ENCODE assay signal across 11 cellular contexts in the genomic region with DNA sequence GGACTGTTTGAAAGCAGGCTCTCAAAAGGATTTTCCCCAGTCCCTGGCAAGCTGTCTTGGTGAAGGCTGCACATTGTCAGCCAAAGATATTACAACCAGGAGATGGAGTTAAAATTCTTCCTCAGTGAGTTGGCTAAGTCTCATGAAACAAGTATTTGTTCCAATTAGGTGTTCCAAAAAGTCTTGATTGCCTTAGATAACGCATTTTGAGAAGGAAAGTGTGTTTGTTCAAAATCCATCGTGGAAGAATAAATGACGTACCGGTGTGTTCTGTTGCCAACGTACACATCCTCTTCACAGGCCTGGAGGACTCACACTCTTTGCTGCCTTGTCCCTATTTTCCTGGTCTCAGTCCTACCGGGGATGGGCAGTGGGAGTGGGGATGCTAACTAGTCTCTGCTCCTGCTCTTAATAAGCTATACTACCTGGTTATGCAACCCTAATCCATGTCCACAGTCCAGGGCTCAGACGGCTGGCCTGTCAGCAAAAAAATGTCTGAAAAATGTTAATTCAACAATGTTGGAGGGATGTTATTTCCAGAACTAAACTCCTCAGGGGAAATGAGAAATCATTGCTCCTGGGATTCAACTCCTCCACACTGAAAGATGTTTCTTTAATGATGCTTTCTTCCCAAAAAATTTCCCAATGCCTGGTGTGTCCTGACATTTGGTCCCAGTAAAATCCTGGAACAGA.
DNase-seq lines count a peak whose midpoint lies in the region; ATAC-seq and TF ChIP-seq lines count a peak whose summit lies in the region.
"Had no signal": no experiment of that assay in that cellular context is flagged by ENCODE, and none has a peak within 500 bp of the region (broad histone marks: within the 10 kb centered on the region; RNA-seq: fewer than 3 reads in every experiment).

No MANE protein-coding gene starts in this region.

- H3K27me3 Mint-ChIP-seq in activated T-cell treated with anti-CD3 and anti-CD28 coated beads, Interleukin-2, amount 50 U/mL, for 4 hours (ENCODE audit: low read depth): no peaks in the 10 kb centered on the region
- H3K27me3 Mint-ChIP-seq in immature natural killer cell (ENCODE audit: low read depth in 3 of 3): peaks cover 1 to 3% (median 2%) of the 10 kb centered on the region in 3 donors

- no peak for TF ChIP-seq CTCF in osteoblast (IDR thresholded peaks at IDR 0.05; ENCODE audit: extremely low read depth, low read depth, low read length)

- H3K79me2 ChIP-seq in osteoblast (ENCODE audit: insufficient read depth, low read length): no peaks in the 10 kb centered on the region

- ATAC-seq in Right ventricle myocardium inferior: peak; percentile 88
- ATAC-seq in aorta (ENCODE audit: low FRiP score): peak; percentile 78
- no peak for ATAC-seq in activated T-cell treated with anti-CD3 and anti-CD28 coated beads, Interleukin-2, amount 50 U/mL, for 4 hours

- no peaks in the 10 kb centered on the region for H4K20me1 ChIP-seq in osteoblast (ENCODE audit: insufficient read depth, low read length)

- DNase-seq in Right ventricle myocardium inferior (ENCODE audit: missing footprints): no peak
- DNase-seq in cardiac septum (ENCODE audit: low spot score): no peak
- DNase-seq in fibroblast of the conjunctiva (ENCODE audit: low read depth): peak; percentile 66
- DNase-seq in osteoblast (ENCODE audit: insufficient read length, low spot score, missing footprints): peak; percentile 79
- peak in 1 of 2 donors; percentile 61 for DNase-seq in aorta
- no peak for DNase-seq in activated T-cell treated with anti-CD3 and anti-CD28 coated beads, Interleukin-2, amount 50 U/mL, for 4 hours
- DNase-seq in immature natural killer cell: no peak
- no peak for DNase-seq in hippocampal formation (lab: John Stamatoyannopoulos, UW)
- DNase-seq: central memory CD4-positive, alpha-beta T cell; NCI-H345 had no signal

- 4% methylated on average over 7 of the region's 7 CpGs for WGBS in aorta, 2 donors

- no peak overlapping the region for H2AFZ ChIP-seq in osteoblast (ENCODE audit: low read length)

- peak overlapping the region; percentile 61 for H3K4me2 ChIP-seq in osteoblast (ENCODE audit: insufficient read depth, low read length)

- H3K4me1 ChIP-seq in osteoblast (ENCODE audit: insufficient read depth, low read length): peaks cover 58% of the 10 kb centered on the region
- peaks cover 14 to 17% of the 10 kb centered on the region in 2 donors for H3K4me1 ChIP-seq in aorta (ENCODE audit: control insufficient read depth in 1 of 2, insufficient read depth in 2 of 2, low read length in 2 of 2)

- H3K36me3 ChIP-seq in osteoblast (ENCODE audit: insufficient read depth, low read length) (no peaks in the 10 kb centered on the region), aorta (ENCODE audit: control insufficient read depth in 1 of 2, insufficient read depth in 2 of 2, low read length in 1 of 2) (no peaks in the 10 kb centered on the region)

- H3K36me3 Mint-ChIP-seq in activated T-cell treated with anti-CD3 and anti-CD28 coated beads, Interleukin-2, amount 50 U/mL, for 4 hours (ENCODE audit: insufficient read depth): no peaks in the 10 kb centered on the region
- no peaks in the 10 kb centered on the region for H3K36me3 Mint-ChIP-seq in immature natural killer cell

- no peaks in the 10 kb centered on the region for H3K9me3 ChIP-seq in osteoblast (ENCODE audit: low read depth, low read length)
- H3K9me3 ChIP-seq in aorta (ENCODE audit: control insufficient read depth, low read length): no peaks in the 10 kb centered on the region

- H3K27ac Mint-ChIP-seq in immature natural killer cell: no peak overlapping the region

- no peaks in the 10 kb centered on the region for H3K9me3 Mint-ChIP-seq in activated T-cell treated with anti-CD3 and anti-CD28 coated beads, Interleukin-2, amount 50 U/mL, for 4 hours
- no peaks in the 10 kb centered on the region for H3K9me3 Mint-ChIP-seq in immature natural killer cell

- H3K4me3 Mint-ChIP-seq in activated T-cell treated with anti-CD3 and anti-CD28 coated beads, Interleukin-2, amount 50 U/mL, for 4 hours: no peak overlapping the region
- H3K4me3 Mint-ChIP-seq in immature natural killer cell: no peak overlapping the region

- H3K27me3 ChIP-seq in osteoblast (ENCODE audit: insufficient read depth, low read length): no peaks in the 10 kb centered on the region
- no peaks in the 10 kb centered on the region for H3K27me3 ChIP-seq in aorta (ENCODE audit: control insufficient read depth in 1 of 2, insufficient read depth in 2 of 2, low read length in 1 of 2)

- H3K27ac ChIP-seq in osteoblast (ENCODE audit: low read depth, low read length) (peak overlapping the region; percentile 99), aorta (ENCODE audit: low read depth in 1 of 2, low read length in 2 of 2) (peak overlapping the region; percentile 83 to 94)
- H3K27ac ChIP-seq: 22Rv1 had no signal

- intact Hi-C loops in Right ventricle myocardium inferior (cut with DNase I): no loop called here
- intact Hi-C loops in cardiac septum (cut with DNase I): loop anchor here (2.0 kb wide), 1 partner anchor 177 kb away; no protein-coding TSS in a partner anchor
- intact Hi-C loops in aorta (cut with DNase I): loop anchor here (2.0 to 10.0 kb wide), 4 partner anchors 55 to 177 kb away; partner anchors contain the start of gene KLF9 (in 1 of the 2)

- peak overlapping the region; percentile 19 for H3K4me3 ChIP-seq in osteoblast (ENCODE audit: insufficient read depth, low read length)
- no peak overlapping the region for H3K4me3 ChIP-seq in aorta (ENCODE audit: low read length in 2 of 2)

- H3K4me1 Mint-ChIP-seq in activated T-cell treated with anti-CD3 and anti-CD28 coated beads, Interleukin-2, amount 50 U/mL, for 4 hours (ENCODE audit: low read depth): no peaks in the 10 kb centered on the region
- H3K4me1 Mint-ChIP-seq in immature natural killer cell: no peaks in the 10 kb centered on the region

Comparison
In these comparisons a context has a peak if more than half of its experiments do, and no peak if none do; other contexts are left out.
1. ATAC-seq: peak in Right ventricle myocardium inferior (single experiment) and aorta (single experiment); none in activated T-cell treated with anti-CD3 and anti-CD28 coated beads, Interleukin-2, amount 50 U/mL, for 4 hours (0 of 2).
2. DNase-seq: peak in fibroblast of the conjunctiva (single experiment) and osteoblast (single experiment); none in Right ventricle myocardium inferior (single experiment), cardiac septum (single experiment), activated T-cell treated with anti-CD3 and anti-CD28 coated beads, Interleukin-2, amount 50 U/mL, for 4 hours (single experiment), immature natural killer cell (0 of 3) and hippocampal formation (0 of 2).